ENCODE assay signal across 8 cellular contexts in genomic region chr9:132169672-132170392, GRCh38. TPM values are rescaled to one million over a fixed set of nuclear protein-coding genes. Genes with fewer than 3 reads are reported as not detected.
DNase-seq lines count a peak whose midpoint lies in the region; ATAC-seq and FAIRE-seq lines count a peak whose summit lies in the region.

No MANE protein-coding gene starts in this region.

- peak; percentile 39 to 56 (median 41) for DNase-seq in CD4-positive, CD25-positive, alpha-beta regulatory T cell
- DNase-seq in HT-29 (ENCODE audit: low spot score) (peak; percentile 48), SHP77 treated with DMSO at 0.1 percent for 48 hours (lab: John Stamatoyannopoulos, UW) (peak; percentile 55), glomerular visceral epithelial cell (ENCODE audit: extremely low spot score) (peak; percentile 56), putamen (ENCODE audit: low spot score) (peak; percentile 74), frontal cortex (ENCODE audit: low spot score in 2 of 2) (no peak)
- peak; percentile 40 for DNase-seq in activated T-helper 9 cell treated with anti-CD3 and anti-CD28 coated beads, Interleukin-2, amount 50 U/mL, for 16 hours (ENCODE audit: low read depth)

- peaks cover 19% of the 10 kb centered on the region for H3K27me3 Mint-ChIP-seq in CD4-positive, CD25-positive, alpha-beta regulatory T cell

- no peaks in the 10 kb centered on the region for H3K9me3 Mint-ChIP-seq in CD4-positive, CD25-positive, alpha-beta regulatory T cell

- no peaks in the 10 kb centered on the region for H3K9me3 ChIP-seq in CD4-positive, CD25-positive, alpha-beta regulatory T cell (ENCODE audit: control insufficient read depth in 2 of 2, low read length in 2 of 2)

- H3K27me3 ChIP-seq in CD4-positive, CD25-positive, alpha-beta regulatory T cell (ENCODE audit: control insufficient read depth, insufficient read depth, low read length): peaks cover 3% of the 10 kb centered on the region

- no peaks in the 10 kb centered on the region for H3K36me3 Mint-ChIP-seq in CD4-positive, CD25-positive, alpha-beta regulatory T cell

- peak; percentile 41 to 53 for ATAC-seq in CD4-positive, CD25-positive, alpha-beta regulatory T cell (ENCODE audit: low read depth in 2 of 2)
- no peak for ATAC-seq in HG02759 (IDR thresholded peaks at IDR 0.05; ENCODE audit: unreplicated experiment)

- no peak overlapping the region for H3K27ac ChIP-seq in CD4-positive, CD25-positive, alpha-beta regulatory T cell (ENCODE audit: insufficient read depth, low read length, poor library complexity, severe bottlenecking)

- H3K4me1 ChIP-seq in CD4-positive, CD25-positive, alpha-beta regulatory T cell (ENCODE audit: control insufficient read depth, insufficient read depth, low read length, poor library complexity, severe bottlenecking): peaks cover 2% of the 10 kb centered on the region

- H3K36me3 ChIP-seq in CD4-positive, CD25-positive, alpha-beta regulatory T cell (ENCODE audit: control insufficient read depth, insufficient read depth, low read length): no peaks in the 10 kb centered on the region

- no peak for FAIRE-seq in frontal cortex (lab: Jason Lieb, UNC)

- H3K4me3 ChIP-seq in CD4-positive, CD25-positive, alpha-beta regulatory T cell (ENCODE audit: low read depth, low read length): no peak overlapping the region

- no peak overlapping the region for H3K27ac Mint-ChIP-seq in CD4-positive, CD25-positive, alpha-beta regulatory T cell

- peak overlapping the region in 1 of 4 donors; percentile 60 for H3K4me3 Mint-ChIP-seq in CD4-positive, CD25-positive, alpha-beta regulatory T cell

- H3K4me1 Mint-ChIP-seq in CD4-positive, CD25-positive, alpha-beta regulatory T cell: peaks cover 0 to 5% (median under 1%) of the 10 kb centered on the region in 4 donors

RNA-seq across cellular contexts. Expression of gene NTNG2, which starts 8.0 kb away (rescaled TPM):
- total RNA-seq in CD4-positive, CD25-positive, alpha-beta regulatory T cell: 14.7 TPM
- 1 to 10 TPM in 2 of 4 donors, under 1 TPM in 2; 0.50 to 1.2 (median 1.1) TPM for polyA plus RNA-seq in CD4-positive, CD25-positive, alpha-beta regulatory T cell
- total RNA-seq in HT-29 (2014; rRNA removed; shearing (Covaris generic)): not detected in 2 replicates
- 16.3 TPM for total RNA-seq in frontal cortex

Comparison
In these comparisons a context has a peak if more than half of its experiments do, and no peak if none do; other contexts are left out.
1. DNase-seq: peak in CD4-positive, CD25-positive, alpha-beta regulatory T cell (3 of 3), HT-29 (single experiment), SHP77 treated with DMSO at 0.1 percent for 48 hours (single experiment), activated T-helper 9 cell treated with anti-CD3 and anti-CD28 coated beads, Interleukin-2, amount 50 U/mL, for 16 hours (single experiment), glomerular visceral epithelial cell (single experiment) and putamen (single experiment); none in frontal cortex (0 of 2).
2. RNA of gene NTNG2, which starts 8.0 kb away (total RNA-seq): 16.3 TPM in frontal cortex (single experiment) and 14.7 TPM in CD4-positive, CD25-positive, alpha-beta regulatory T cell (single experiment); not detected in HT-29; every median in the first group is over 10 times any median in the second.